ENCODE assay signal across 26 cellular contexts in the genomic region with DNA sequence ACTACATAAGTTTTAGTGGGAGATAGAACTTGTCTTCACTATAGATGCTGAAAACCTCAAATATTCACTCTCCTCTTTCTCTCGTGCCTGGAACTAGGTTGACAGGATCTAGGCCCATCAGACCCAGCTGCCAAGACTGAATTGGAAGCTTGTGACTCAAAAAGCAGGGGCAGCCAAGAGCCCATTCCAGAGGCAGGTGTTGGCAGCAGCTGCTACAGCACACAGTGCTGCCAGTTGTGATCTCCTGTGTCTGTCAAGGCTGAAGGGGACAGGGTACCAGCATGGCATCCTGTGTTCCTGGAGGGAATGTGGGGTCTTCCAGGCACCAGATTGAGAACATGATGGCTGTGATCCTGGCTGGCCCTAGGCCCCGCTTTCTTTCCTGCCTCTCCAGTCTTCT.
DNase-seq lines count a peak whose midpoint lies in the region; ATAC-seq and TF ChIP-seq lines count a peak whose summit lies in the region.
"Had no signal": no experiment of that assay in that cellular context is flagged by ENCODE, and none has a peak within 500 bp of the region (broad histone marks: within the 10 kb centered on the region; RNA-seq: fewer than 3 reads in every experiment).

No MANE protein-coding gene starts in this region.

- no peaks in the 10 kb centered on the region for H3K4me1 ChIP-seq in foreskin keratinocyte
- H3K4me1 ChIP-seq: adrenal gland, tibial artery had no signal

- DNase-seq in NCI-H1092 (lab: John Stamatoyannopoulos, UW) (peak; percentile 37), NCI-H2196 treated with DMSO at 0.1 percent for 48 hours (lab: John Stamatoyannopoulos, UW; ENCODE audit: unreplicated experiment) (peak; percentile 48), foreskin keratinocyte (no peak), pons (ENCODE audit: low spot score) (peak; percentile 5), kidney glomerular epithelial cell (lab: John Stamatoyannopoulos, UW) (no peak)
- DNase-seq: activated CD4-positive, alpha-beta T cell treated with anti-CD3 and anti-CD28 coated beads, Interleukin-2, amount 50 U/mL, for 4 hours; activated naive CD4-positive, alpha-beta T cell treated with anti-CD3 and anti-CD28 coated beads for 36 hours; adrenal gland; MM.1S; natural killer cell; NCI-H146; NCI-H2171 treated with DMSO at 0.1 percent for 48 hours; NCI-H524 treated with DMSO at 0.1 percent for 48 hours; occipital lobe; small intestine; stimulated activated CD4-positive, alpha-beta T cell treated with anti-CD3 and anti-CD28 coated beads, Interleukin-1b, Interleukin-23, amount 100 ng/mL, for 48 hours; stimulated activated CD8-positive, alpha-beta memory T cell treated with anti-CD3 and anti-CD28 coated beads, Interleukin-4, amount 100 ng/mL, for 48 hours; stimulated activated naive CD8-positive, alpha-beta T cell treated with anti-CD3 and anti-CD28 coated beads, Interleukin-15, amount 100 ng/mL, for 72 hours; T-helper 1 cell; tibial artery had no signal

- no peak overlapping the region for H3K27ac ChIP-seq in foreskin keratinocyte
- H3K27ac ChIP-seq: adrenal gland, tibial artery had no signal

- no peaks in the 10 kb centered on the region for H3K27me3 ChIP-seq in foreskin keratinocyte
- H3K27me3 ChIP-seq: adrenal gland, tibial artery had no signal

- peak; percentile 19 for ATAC-seq in foreskin keratinocyte
- ATAC-seq in HG02763 (IDR thresholded peaks at IDR 0.05; ENCODE audit: unreplicated experiment), result no peak
- ATAC-seq in GM18858 (IDR thresholded peaks at IDR 0.05; ENCODE audit: unreplicated experiment), result no peak
- no peak for ATAC-seq in GM21360 (IDR thresholded peaks at IDR 0.05; ENCODE audit: unreplicated experiment)
- ATAC-seq: K562; left lobe of liver; natural killer cell; Panc1; stimulated activated naive CD8-positive, alpha-beta T cell treated with anti-CD3 and anti-CD28 coated beads, Interleukin-15, amount 100 ng/mL, for 72 hours had no signal

- TF ChIP-seq CTCF in foreskin keratinocyte (conservative IDR thresholded peaks at IDR 0.05), result no peak

Comparison
In these comparisons a context has a peak if more than half of its experiments do, and no peak if none do; other contexts are left out.
1. DNase-seq: peak in NCI-H1092 (single experiment), NCI-H2196 treated with DMSO at 0.1 percent for 48 hours (single experiment) and pons (single experiment); none in foreskin keratinocyte (0 of 2) and kidney glomerular epithelial cell (single experiment).